ENCODE assay signal across 9 cellular contexts in the genomic region with DNA sequence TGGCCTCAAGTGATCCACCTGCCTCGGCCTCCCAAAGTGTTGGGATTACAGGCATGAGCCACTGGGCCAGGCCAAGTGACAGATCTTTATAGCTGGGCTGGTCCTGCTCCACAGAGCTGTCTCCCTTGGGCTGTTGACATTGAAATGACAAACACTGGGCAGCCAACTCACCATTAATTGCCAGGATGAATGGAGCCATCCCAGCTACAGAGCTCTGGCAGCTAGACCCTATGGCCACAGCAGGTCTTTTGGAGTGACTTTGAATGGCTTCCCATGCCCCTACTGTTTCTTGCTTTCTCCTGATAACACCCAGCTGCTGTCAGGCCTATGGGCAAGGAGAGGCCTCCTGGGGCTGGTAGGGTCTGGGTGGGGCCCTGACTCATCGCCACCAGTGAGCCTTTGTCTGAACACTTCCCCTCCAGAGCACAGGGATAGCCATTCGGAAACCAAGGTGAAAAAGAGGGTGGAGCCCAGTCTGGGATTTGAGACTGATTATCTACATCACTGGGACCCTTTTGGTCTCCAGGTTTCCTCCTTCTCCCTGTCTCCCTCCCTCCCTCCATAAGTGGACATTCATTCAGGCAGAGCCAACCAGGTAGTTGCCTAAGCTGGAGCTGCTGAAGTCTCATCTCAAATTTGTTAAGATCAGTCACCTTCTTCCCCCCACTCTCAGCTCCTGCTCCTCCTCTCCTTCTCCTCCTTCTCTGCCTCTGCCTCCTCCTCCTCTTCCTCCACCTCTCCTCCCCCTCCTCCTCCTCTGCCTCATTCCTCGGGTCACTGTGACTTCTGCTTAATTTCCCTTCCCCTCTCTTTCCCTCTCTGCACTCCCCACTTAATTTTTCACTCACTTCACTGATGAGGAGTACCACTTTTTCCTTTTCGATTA.
DNase-seq lines count a peak whose midpoint lies in the region; ATAC-seq and TF ChIP-seq lines count a peak whose summit lies in the region.
"Had no signal": no experiment of that assay in that cellular context is flagged by ENCODE, and none has a peak within 500 bp of the region (broad histone marks: within the 10 kb centered on the region; RNA-seq: fewer than 3 reads in every experiment).

No MANE protein-coding gene starts in this region.

- H3K4me3 Mint-ChIP-seq in T-helper 1 cell treated with Interleukin-12 subunit alpha and Interleukin-12 subunit beta and Interleukin-4 antibody, amounts not matched to agents 30 μg/mL and 1 μg/mL, for 36 hours: no peak overlapping the region
- H3K4me3 Mint-ChIP-seq in stimulated activated memory B cell treated with anti-CD40 and anti-IgM and Interleukin-4, amounts not matched to agents 10 μg/mL and 1 μg/mL and 100 μg/mL, for 72 hours: peak overlapping the region; percentile 3

- H3K4me1 ChIP-seq in RWPE2 (ENCODE audit: insufficient read depth, poor library complexity, severe bottlenecking): peaks cover 38% of the 10 kb centered on the region

- H3K36me3 ChIP-seq in RWPE2 (ENCODE audit: low read depth): no peaks in the 10 kb centered on the region

- no peak overlapping the region for H3K4me3 ChIP-seq in RWPE2 (ENCODE audit: severe bottlenecking)

- peak overlapping the region; percentile 46 for H3K27ac ChIP-seq in RWPE2 (ENCODE audit: poor library complexity, severe bottlenecking)

- TF ChIP-seq CTCF in RWPE2 (IDR thresholded peaks at IDR 0.05; ENCODE audit: poor library complexity, severe bottlenecking): no peak

- peaks cover 7% of the 10 kb centered on the region for H3K36me3 Mint-ChIP-seq in T-helper 1 cell treated with Interleukin-12 subunit alpha and Interleukin-12 subunit beta and Interleukin-4 antibody, amounts not matched to agents 30 μg/mL and 1 μg/mL, for 36 hours (ENCODE audit: low read depth)
- no peaks in the 10 kb centered on the region for H3K36me3 Mint-ChIP-seq in stimulated activated memory B cell treated with anti-CD40 and anti-IgM and Interleukin-4, amounts not matched to agents 10 μg/mL and 1 μg/mL and 100 μg/mL, for 72 hours

- H3K27me3 ChIP-seq in RWPE2 (ENCODE audit: insufficient read depth, poor library complexity, severe bottlenecking): no peaks in the 10 kb centered on the region

- H3K27me3 Mint-ChIP-seq in T-helper 1 cell treated with Interleukin-12 subunit alpha and Interleukin-12 subunit beta and Interleukin-4 antibody, amounts not matched to agents 30 μg/mL and 1 μg/mL, for 36 hours (ENCODE audit: low read depth): no peaks in the 10 kb centered on the region
- no peaks in the 10 kb centered on the region for H3K27me3 Mint-ChIP-seq in stimulated activated memory B cell treated with anti-CD40 and anti-IgM and Interleukin-4, amounts not matched to agents 10 μg/mL and 1 μg/mL and 100 μg/mL, for 72 hours
- H3K27me3 Mint-ChIP-seq: activated T-helper 17 cell treated with anti-CD3 and anti-CD28 coated beads, Interleukin-2, amount 50 U/mL, for 72 hours had no signal

- peaks cover 67% of the 10 kb centered on the region for H3K4me1 Mint-ChIP-seq in T-helper 1 cell treated with Interleukin-12 subunit alpha and Interleukin-12 subunit beta and Interleukin-4 antibody, amounts not matched to agents 30 μg/mL and 1 μg/mL, for 36 hours (ENCODE audit: low read depth)
- peaks cover 70% of the 10 kb centered on the region for H3K4me1 Mint-ChIP-seq in stimulated activated memory B cell treated with anti-CD40 and anti-IgM and Interleukin-4, amounts not matched to agents 10 μg/mL and 1 μg/mL and 100 μg/mL, for 72 hours

- ATAC-seq in RWPE2 (ENCODE audit: low read depth) (peak; percentile 91), GM19463 (IDR thresholded peaks at IDR 0.05; ENCODE audit: unreplicated experiment) (no peak)
- no peak for ATAC-seq in stimulated activated memory B cell treated with anti-CD40 and anti-IgM and Interleukin-4, amounts not matched to agents 10 μg/mL and 1 μg/mL and 100 μg/mL, for 72 hours
- ATAC-seq: activated T-helper 17 cell treated with anti-CD3 and anti-CD28 coated beads, Interleukin-2, amount 50 U/mL, for 72 hours had no signal

- no peaks in the 10 kb centered on the region for H3K9me3 Mint-ChIP-seq in T-helper 1 cell treated with Interleukin-12 subunit alpha and Interleukin-12 subunit beta and Interleukin-4 antibody, amounts not matched to agents 30 μg/mL and 1 μg/mL, for 36 hours
- peaks cover 3% of the 10 kb centered on the region for H3K9me3 Mint-ChIP-seq in stimulated activated memory B cell treated with anti-CD40 and anti-IgM and Interleukin-4, amounts not matched to agents 10 μg/mL and 1 μg/mL and 100 μg/mL, for 72 hours
- H3K9me3 Mint-ChIP-seq: activated T-helper 17 cell treated with anti-CD3 and anti-CD28 coated beads, Interleukin-2, amount 50 U/mL, for 72 hours had no signal

- no peak for DNase-seq in T-helper 1 cell
- peak; percentile 83 for DNase-seq in RWPE2 (ENCODE audit: low spot score)
- peak; percentile 84 for DNase-seq in glomerular visceral epithelial cell (ENCODE audit: extremely low spot score)
- no peak for DNase-seq in NCI-H2171 treated with DMSO at 0.1 percent for 48 hours (lab: John Stamatoyannopoulos, UW)
- DNase-seq in activated naive CD4-positive, alpha-beta T cell treated with anti-CD3 and anti-CD28 coated beads, Interleukin-2, amount 50 U/mL, for 16 hours: no peak

- H3K27ac Mint-ChIP-seq in T-helper 1 cell treated with Interleukin-12 subunit alpha and Interleukin-12 subunit beta and Interleukin-4 antibody, amounts not matched to agents 30 μg/mL and 1 μg/mL, for 36 hours: peak overlapping the region; percentile 64
- peak overlapping the region; percentile 90 for H3K27ac Mint-ChIP-seq in stimulated activated memory B cell treated with anti-CD40 and anti-IgM and Interleukin-4, amounts not matched to agents 10 μg/mL and 1 μg/mL and 100 μg/mL, for 72 hours

- H3K9me3 ChIP-seq in RWPE2 (ENCODE audit: severe bottlenecking): no peaks in the 10 kb centered on the region

Comparison
In these comparisons a context has a peak if more than half of its experiments do, and no peak if none do; other contexts are left out.
1. DNase-seq: peak in RWPE2 (single experiment) and glomerular visceral epithelial cell (single experiment); none in T-helper 1 cell (0 of 5), NCI-H2171 treated with DMSO at 0.1 percent for 48 hours (single experiment) and activated naive CD4-positive, alpha-beta T cell treated with anti-CD3 and anti-CD28 coated beads, Interleukin-2, amount 50 U/mL, for 16 hours (single experiment).